8 cellular contexts compared by ENCODE assay signal in the genomic region with DNA sequence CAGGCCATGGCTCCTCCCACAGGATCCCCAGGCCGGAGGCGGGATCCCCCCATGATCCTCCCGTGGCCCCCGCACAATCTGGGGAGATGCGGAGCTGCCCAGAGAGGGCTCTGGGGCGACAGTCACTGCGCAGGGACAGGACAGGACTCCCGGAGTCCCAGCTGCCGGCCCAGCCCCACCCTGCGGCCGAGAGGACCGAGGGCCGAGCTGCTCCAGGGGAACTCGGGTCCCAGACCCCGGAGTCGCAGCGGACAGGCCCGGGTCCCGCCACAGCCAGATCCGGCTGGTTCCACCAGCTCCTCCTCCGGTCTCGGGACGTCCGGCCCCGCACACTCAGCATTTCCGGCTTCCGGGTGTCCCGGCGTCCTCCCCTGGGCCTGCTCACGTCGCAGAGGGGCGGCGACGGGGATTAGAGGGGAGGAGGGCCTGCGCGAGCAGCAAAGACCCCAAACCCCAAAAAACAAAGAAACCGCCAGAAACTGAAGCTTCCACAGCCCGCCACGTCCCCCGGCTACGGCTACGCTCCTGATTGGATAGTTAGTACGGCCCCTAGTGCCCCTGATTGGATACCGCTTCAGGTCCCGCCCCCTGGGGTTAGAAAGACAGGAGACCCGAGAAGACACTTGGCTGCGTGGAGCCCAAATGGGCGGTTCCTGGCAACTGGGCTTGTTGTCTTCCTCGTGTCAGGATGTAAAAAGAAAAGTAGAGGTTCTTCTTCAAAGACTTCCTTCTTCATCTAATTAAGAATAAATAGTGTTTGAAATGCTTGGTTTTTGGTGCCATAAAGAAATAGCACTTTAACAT. TPM values are rescaled to one million over a fixed set of nuclear protein-coding genes. Genes with fewer than 3 reads are reported as not detected.
DNase-seq lines count a peak whose midpoint lies in the region; TF ChIP-seq lines count a peak whose summit lies in the region.

No MANE protein-coding gene starts in this region.

- H3F3A ChIP-seq in SK-N-SH (replicated peaks; ENCODE audit: insufficient read depth) = peaks cover 4% of the 10 kb centered on the region

- H3K4me1 ChIP-seq in SK-N-SH (ENCODE audit: control insufficient read depth in 1 of 2, insufficient read depth in 2 of 2, low read depth in 1 of 2, low read length in 1 of 2) = peaks cover 2 to 4% of the 10 kb centered on the region in 2 experiments; a peak in 2 of 4 replicates

- H2AFZ ChIP-seq in SK-N-SH (ENCODE audit: low read depth) = peak overlapping the region; percentile 94

- no peaks in the 10 kb centered on the region for H4K20me1 ChIP-seq in SK-N-SH (ENCODE audit: insufficient read depth)

- no peak for TF ChIP-seq CTCF in SK-N-SH (IDR thresholded peaks at IDR 0.05)

- no peak for TF ChIP-seq RAD21 in SK-N-SH (IDR thresholded peaks at IDR 0.05; ENCODE audit: low read length)

- DNase-seq in GM03348 (ENCODE audit: low spot score) (peak; percentile 99), HCEC 1CT (peak; percentile 79), MG63 (peak; percentile 99), SK-N-SH (peak; percentile 88), glomerular visceral epithelial cell (ENCODE audit: extremely low spot score) (peak; percentile 98), renal cortical epithelial cell (ENCODE audit: low read depth) (peak; percentile 88), NCI-H187 treated with DMSO at 0.1 percent for 48 hours (lab: John Stamatoyannopoulos, UW) (no peak)
- DNase-seq in activated naive CD4-positive, alpha-beta T cell treated with anti-CD3 and anti-CD28 coated beads, Interleukin-2, amount 50 U/mL, for 16 hours = peak; percentile 97

- TF ChIP-seq EP300 in SK-N-SH (IDR thresholded peaks at IDR 0.05; ENCODE audit: borderline replicate concordance in 1 of 2, low read depth in 1 of 2, low read length in 1 of 2) = no peak

- H3K9me3 ChIP-seq in MG63 (no peaks in the 10 kb centered on the region), SK-N-SH (no peaks in the 10 kb centered on the region)

- H3K4me3 ChIP-seq in MG63 (peak overlapping the region; percentile 78), SK-N-SH (ENCODE audit: low read depth in 2 of 2, low read length in 1 of 2) (peak overlapping the region; percentile 70 to 77)

- H3K9ac ChIP-seq in SK-N-SH = peak overlapping the region; percentile 86

- CTCF ChIA-PET in SK-N-SH (lab: Yijun Ruan, JAX) = no interaction called here

- POLR2A ChIA-PET in SK-N-SH (lab: Yijun Ruan, JAX) = no interaction called here

- no peaks in the 10 kb centered on the region for H3K79me2 ChIP-seq in SK-N-SH (ENCODE audit: insufficient read depth)

- peak overlapping the region; percentile 89 for H3K4me2 ChIP-seq in SK-N-SH

- H3K27ac ChIP-seq in SK-N-SH (ENCODE audit: low read depth in 2 of 2, low read length in 1 of 2) = peak overlapping the region in 1 of 2 experiments; percentile 80; a peak in 2 of 4 replicates

- H3K27me3 ChIP-seq in MG63 = peaks cover 6% of the 10 kb centered on the region; the same call in 1 of the 2 replicates
- peaks cover 28% of the 10 kb centered on the region for H3K27me3 ChIP-seq in SK-N-SH (ENCODE audit: insufficient read depth)

- H3K36me3 ChIP-seq in MG63 = no peaks in the 10 kb centered on the region
- H3K36me3 ChIP-seq in SK-N-SH (replicated peaks in 1 of 2; ENCODE audit: control insufficient read depth in 1 of 2, insufficient read depth in 2 of 2, low read length in 1 of 2) = no peaks in the 10 kb centered on the region

- 0% methylated on average over 3 of the region's 49 CpGs for WGBS in SK-N-SH (ENCODE audit: low lambda C conversion rate)

- no peaks in the 10 kb centered on the region for H3K9me2 ChIP-seq in SK-N-SH

TF ChIP-seq in SK-N-SH, 30 proteins besides CTCF, POLR2A, EP300 and RAD21:
- TF ChIP-seq POLR2AphosphoS5 (IDR thresholded peaks at IDR 0.05; ENCODE audit: low read depth, low read length) (peak; percentile 31; the same call in 1 of the 2 replicates), RFX5 (IDR thresholded peaks at IDR 0.05; ENCODE audit: low read length) (no peak), MEF2A (IDR thresholded peaks at IDR 0.05; ENCODE audit: borderline replicate concordance, low read depth) (no peak), ELF1 (IDR thresholded peaks at IDR 0.05) (peak; percentile 92), GABPA (IDR thresholded peaks at IDR 0.05; ENCODE audit: low read depth) (peak; percentile 82), NFIC (IDR thresholded peaks at IDR 0.05; ENCODE audit: borderline replicate concordance) (0 out of 2 replicates have a peak, but pooled peaks have one; percentile 4), TAF1 (IDR thresholded peaks at IDR 0.05; ENCODE audit: borderline replicate concordance, low read depth, low read length) (peak; percentile 64)
- TF ChIP-seq, protein P1, sequence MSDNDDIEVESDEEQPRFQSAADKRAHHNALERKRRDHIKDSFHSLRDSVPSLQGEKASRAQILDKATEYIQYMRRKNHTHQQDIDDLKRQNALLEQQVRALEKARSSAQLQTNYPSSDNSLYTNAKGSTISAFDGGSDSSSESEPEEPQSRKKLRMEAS (IDR thresholded peaks at IDR 0.05; ENCODE audit: low read depth) = peak; percentile 39; the same call in 1 of the 2 replicates
- TF ChIP-seq, protein P2, sequence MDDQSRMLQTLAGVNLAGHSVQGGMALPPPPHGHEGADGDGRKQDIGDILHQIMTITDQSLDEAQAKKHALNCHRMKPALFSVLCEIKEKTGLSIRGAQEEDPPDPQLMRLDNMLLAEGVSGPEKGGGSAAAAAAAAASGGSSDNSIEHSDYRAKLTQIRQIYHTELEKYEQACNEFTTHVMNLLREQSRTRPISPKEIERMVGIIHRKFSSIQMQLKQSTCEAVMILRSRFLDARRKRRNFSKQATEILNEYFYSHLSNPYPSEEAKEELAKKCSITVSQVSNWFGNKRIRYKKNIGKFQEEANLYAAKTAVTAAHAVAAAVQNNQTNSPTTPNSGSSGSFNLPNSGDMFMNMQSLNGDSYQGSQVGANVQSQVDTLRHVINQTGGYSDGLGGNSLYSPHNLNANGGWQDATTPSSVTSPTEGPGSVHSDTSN (IDR thresholded peaks at IDR 0.05) = peak; percentile 68
TF ChIP-seq in SK-N-SH: peak in this region for 7.

RNA-seq across cellular contexts. Expression of a gene that starts 21.3 kb away (rescaled TPM):
- total RNA-seq in MG63 (2014; rRNA removed; shearing (Covaris generic); ENCODE audit: low replicate concordance) = not detected in 2 replicates
- not detected in 2 replicates for polyA plus RNA-seq in SK-N-SH (2012; rRNA removed)
- polyA plus RNA-seq in SK-N-SH (2012; cell fraction: cytosol; rRNA removed) = not detected in 2 replicates
- polyA plus RNA-seq in SK-N-SH (2012; cell fraction: nucleus; rRNA removed) = not detected in 2 replicates
- total RNA-seq in renal cortical epithelial cell = 0.45 and 1.7 TPM in 2 replicates

RNA-seq across cellular contexts. Expression of a gene that starts 49.3 kb away (rescaled TPM):
- total RNA-seq in MG63 (2014; rRNA removed; shearing (Covaris generic); ENCODE audit: low replicate concordance) = not detected in 2 replicates
- not detected in 2 replicates for polyA plus RNA-seq in SK-N-SH (2012; rRNA removed)
- polyA plus RNA-seq in SK-N-SH (2012; cell fraction: cytosol; rRNA removed) = not detected in 2 replicates
- polyA plus RNA-seq in SK-N-SH (2012; cell fraction: nucleus; rRNA removed) = not detected in 2 replicates
- not detected in 2 replicates for total RNA-seq in renal cortical epithelial cell
